9 cellular contexts compared by ENCODE assay signal in the genomic region with DNA sequence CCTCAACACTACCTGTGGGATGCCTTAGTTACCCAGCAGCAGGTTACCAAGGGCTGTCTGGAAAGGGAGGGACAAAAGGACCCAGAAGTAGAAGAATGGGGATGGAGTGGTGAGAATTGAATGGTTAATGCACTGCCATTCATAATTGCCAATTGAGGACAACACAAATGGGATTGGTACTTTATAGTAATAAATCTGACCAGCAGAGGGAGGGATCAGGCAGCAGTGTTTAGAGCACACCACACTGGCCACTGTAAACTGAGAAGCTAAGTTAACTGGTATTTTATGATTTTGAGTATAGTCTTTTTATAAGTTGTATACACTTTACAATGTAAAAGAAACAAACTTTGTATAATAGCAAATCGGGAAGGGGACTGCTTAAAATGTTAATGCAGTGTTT. TPM values are rescaled to one million over a fixed set of nuclear protein-coding genes. Genes with fewer than 3 reads are reported as not detected.
DNase-seq lines count a peak whose midpoint lies in the region; ATAC-seq, FAIRE-seq and TF ChIP-seq lines count a peak whose summit lies in the region.
"Had no signal": no experiment of that assay in that cellular context is flagged by ENCODE, and none has a peak within 500 bp of the region (broad histone marks: within the 10 kb centered on the region; RNA-seq: fewer than 3 reads in every experiment).

No MANE protein-coding gene starts in this region.

- no peak for FAIRE-seq in bronchial epithelial cell (lab: Jason Lieb, UNC)

- TF ChIP-seq CTCF in left ventricle myocardium inferior (IDR thresholded peaks at IDR 0.05; ENCODE audit: borderline replicate concordance) = peak; percentile 16
- TF ChIP-seq CTCF in bronchial epithelial cell (IDR thresholded peaks at IDR 0.05; ENCODE audit: insufficient read depth, low read length, severe bottlenecking) = peak; percentile 28
- no peak for TF ChIP-seq CTCF in coronary artery (IDR thresholded peaks at IDR 0.05)

- H3K27ac ChIP-seq in left ventricle myocardium inferior (replicated peaks) (no peak overlapping the region), coronary artery (no peak overlapping the region)

- ATAC-seq in Right ventricle myocardium inferior = no peak

- no peak overlapping the region for H3K4me3 ChIP-seq in left ventricle myocardium inferior
- H3K4me3 ChIP-seq in bronchial epithelial cell (ENCODE audit: low read depth, low read length) = no peak overlapping the region
- H3K4me3 ChIP-seq in H7 (ENCODE audit: insufficient read depth, low read depth, low read length) = no peak overlapping the region
- H3K4me3 ChIP-seq in coronary artery = no peak overlapping the region

- peaks cover 95% of the 10 kb centered on the region for H3K36me3 ChIP-seq in left ventricle myocardium inferior
- peaks cover 15% of the 10 kb centered on the region for H3K36me3 ChIP-seq in bronchial epithelial cell (ENCODE audit: control insufficient read depth, insufficient read depth, low read length)
- H3K36me3 ChIP-seq in H7 (replicated peaks; ENCODE audit: control insufficient read depth, insufficient read depth, low read length) = peaks cover 16% of the 10 kb centered on the region

- DNase-seq in left ventricle myocardium inferior (no peak), Right ventricle myocardium inferior (ENCODE audit: missing footprints) (no peak), bronchial epithelial cell (ENCODE audit: low read depth) (peak; percentile 11), H7 (no peak), glomerular visceral epithelial cell (ENCODE audit: extremely low spot score) (no peak), coronary artery (ENCODE audit: low spot score) (no peak)
- DNase-seq: activated CD4-positive, alpha-beta T cell treated with anti-CD3 and anti-CD28 coated beads for 48 hours; NCI-H524 treated with DMSO at 0.1 percent for 48 hours had no signal

- no peaks in the 10 kb centered on the region for H3K27me3 ChIP-seq in left ventricle myocardium inferior (ENCODE audit: low read depth)
- H3K27me3 ChIP-seq in bronchial epithelial cell (ENCODE audit: control insufficient read depth, insufficient read depth, low read length) = no peaks in the 10 kb centered on the region
- H3K27me3 ChIP-seq in H7 (ENCODE audit: control insufficient read depth, insufficient read depth, low read length) = no peaks in the 10 kb centered on the region

- intact Hi-C loops in left ventricle myocardium inferior (cut with micrococcal nuclease) = no loop called here
- intact Hi-C loops in Right ventricle myocardium inferior (cut with DNase I) = no loop called here

- no peaks in the 10 kb centered on the region for H3K4me1 ChIP-seq in left ventricle myocardium inferior

- H3K9me3 ChIP-seq in left ventricle myocardium inferior (replicated peaks) = no peaks in the 10 kb centered on the region

RNA-seq across cellular contexts. Expression of a gene that starts 10.7 kb away (rescaled TPM):
- total RNA-seq in left ventricle myocardium inferior (23.3 TPM), Right ventricle myocardium inferior (21.0 TPM), bronchial epithelial cell (21.9 and 28.0 TPM in 2 replicates)
- total RNA-seq in H7 (2014; rRNA removed; shearing (Covaris generic)) = 21.1 and 26.2 TPM in 2 replicates

RNA-seq across cellular contexts. Expression of a gene that starts 22.1 kb away (rescaled TPM):
- total RNA-seq in left ventricle myocardium inferior (not detected), Right ventricle myocardium inferior (not detected), bronchial epithelial cell (not detected in 2 replicates)
- total RNA-seq in H7 (2014; rRNA removed; shearing (Covaris generic)) = not detected in 2 replicates
- total RNA-seq: liver had no signal

RNA-seq across cellular contexts. Expression of a gene that starts 40.2 kb away (rescaled TPM):
- 68.8 TPM for total RNA-seq in left ventricle myocardium inferior
- total RNA-seq in Right ventricle myocardium inferior = 83.1 TPM
- 9.0 and 10.8 TPM in 2 replicates for total RNA-seq in bronchial epithelial cell
- 1.6 and 2.6 TPM in 2 replicates for total RNA-seq in H7 (2014; rRNA removed; shearing (Covaris generic))

RNA-seq across cellular contexts. Expression of a gene that starts 40.3 kb away (rescaled TPM):
- total RNA-seq in left ventricle myocardium inferior (3.0 TPM), Right ventricle myocardium inferior (2.6 TPM), bronchial epithelial cell (2.4 and 5.8 TPM in 2 replicates)
- total RNA-seq in H7 (2014; rRNA removed; shearing (Covaris generic)) = 9.6 and 9.8 TPM in 2 replicates
